11 cellular contexts compared by ENCODE assay signal in genomic region chr13:59356607-59357006, GRCh38.
DNase-seq lines count a peak whose midpoint lies in the region; ATAC-seq, FAIRE-seq and TF ChIP-seq lines count a peak whose summit lies in the region.
"Had no signal": no experiment of that assay in that cellular context is flagged by ENCODE, and none has a peak within 500 bp of the region (broad histone marks: within the 10 kb centered on the region; RNA-seq: fewer than 3 reads in every experiment).

No MANE protein-coding gene starts in this region.

- no peak for FAIRE-seq in K562 (lab: Jason Lieb, UNC)

- BruUV-seq in A673 (replicated peaks; lab: Mats Ljungman, UMichigan) (no TSS peak), K562 (replicated peaks; lab: Mats Ljungman, UMichigan) (no TSS peak)

- ATAC-seq in K562 = peak; percentile 35; the same call in 2 of the 3 replicates
- peak; percentile 50 to 62 for ATAC-seq in lower lobe of right lung
- ATAC-seq in GM21529 (IDR thresholded peaks at IDR 0.05; ENCODE audit: unreplicated experiment) = no peak

- POLR2A ChIA-PET in A673 (lab: Charles Lee; ENCODE audit: low non-redundant PET) = no interaction called here
- POLR2A ChIA-PET in K562 (lab: Yijun Ruan, JAX) = no interaction called here

- H3K79me2 ChIP-seq in K562 (ENCODE audit: control insufficient read depth, insufficient read depth, low read length) = no peaks in the 10 kb centered on the region

- no peak overlapping the region for H3K27ac ChIP-seq in A673 (ENCODE audit: low read depth, low read length, poor library complexity, severe bottlenecking)
- H3K27ac ChIP-seq in K562 (ENCODE audit: extremely low read depth, low read depth, low read length) = no peak overlapping the region
- H3K27ac ChIP-seq in lower lobe of right lung = peak overlapping the region; percentile 44

- TF ChIP-seq RAD21 in K562 (CRISPR knock-in tag; conservative IDR thresholded peaks at IDR 0.05 in 1 of 2, IDR thresholded peaks at IDR 0.05 in 1 of 2) = no peak

- H3K9me1 ChIP-seq in K562 (ENCODE audit: control insufficient read depth, insufficient read depth, low read length) = no peaks in the 10 kb centered on the region

- H4K20me1 ChIP-seq in K562 (replicated peaks; ENCODE audit: control insufficient read depth, insufficient read depth, low read length) = no peaks in the 10 kb centered on the region

- no peak for TF ChIP-seq EP300 in K562 (IDR thresholded peaks at IDR 0.05; ENCODE audit: low read length)

- CTCF ChIA-PET in A673 (lab: Charles Lee) (no interaction called here), K562 (lab: Yijun Ruan, JAX; ENCODE audit: low intra/inter-chr PET ratio) (no interaction called here)

- H3K4me3 ChIP-seq in A673 (ENCODE audit: low read depth, low read length, poor library complexity, severe bottlenecking) = no peak overlapping the region
- H3K4me3 ChIP-seq in K562 = no peak overlapping the region
- no peak overlapping the region for H3K4me3 ChIP-seq in lower lobe of right lung

- no peaks in the 10 kb centered on the region for H3K9me3 ChIP-seq in A673 (ENCODE audit: low read depth, low read length, poor library complexity, severe bottlenecking)
- H3K9me3 ChIP-seq in K562 (replicated peaks; ENCODE audit: control insufficient read depth, insufficient read depth, low read depth, low read length) = no peaks in the 10 kb centered on the region
- no peaks in the 10 kb centered on the region for H3K9me3 ChIP-seq in lower lobe of right lung

- H3K36me3 ChIP-seq in A673 (ENCODE audit: insufficient read depth, low read length, poor library complexity, severe bottlenecking) (no peaks in the 10 kb centered on the region), K562 (ENCODE audit: control insufficient read depth, insufficient read depth, low read length) (no peaks in the 10 kb centered on the region), lower lobe of right lung (no peaks in the 10 kb centered on the region)

- H3K9ac ChIP-seq in K562 (ENCODE audit: insufficient read depth in 1 of 2, low read depth in 2 of 2, low read length in 2 of 2) = no peak overlapping the region

- in situ Hi-C loops in K562 (cut with MboI) = no loop called here

- TF ChIP-seq CTCF in A673 (conservative IDR thresholded peaks at IDR 0.05; ENCODE audit: low read depth, low read length) = no peak
- no peak for TF ChIP-seq CTCF in K562 (IDR thresholded peaks at IDR 0.05 in 2 of 3, conservative IDR thresholded peaks at IDR 0.05 in 1 of 3; ENCODE audit: insufficient read depth in 2 of 3, low read depth in 1 of 3, low read length in 3 of 3)
- no peak for TF ChIP-seq CTCF in lower lobe of right lung (IDR thresholded peaks at IDR 0.05)

- H3K27me3 ChIP-seq in A673 (replicated peaks; ENCODE audit: insufficient read depth, low read depth, low read length, poor library complexity) (no peaks in the 10 kb centered on the region), K562 (ENCODE audit: control insufficient read depth in 2 of 2, insufficient read depth in 2 of 2, low read length in 2 of 2) (no peaks in the 10 kb centered on the region), lower lobe of right lung (ENCODE audit: low read depth) (no peaks in the 10 kb centered on the region)

- H3K4me1 ChIP-seq in A673 (ENCODE audit: insufficient read depth, low read length, poor library complexity, severe bottlenecking) (peaks cover 14% of the 10 kb centered on the region), K562 (replicated peaks in 1 of 2; ENCODE audit: control insufficient read depth in 2 of 2, insufficient read depth in 2 of 2, low read length in 2 of 2) (no peaks in the 10 kb centered on the region; a peak in 1 of 5 replicates), lower lobe of right lung (peaks cover 5% of the 10 kb centered on the region)

- H2AFZ ChIP-seq in K562 (ENCODE audit: low read depth, low read length) = no peak overlapping the region

- no peak for TF ChIP-seq POLR2A in K562 (conservative IDR thresholded peaks at IDR 0.05)

- no peak overlapping the region; the same call in 1 of the 2 replicates for H3K4me2 ChIP-seq in K562 (ENCODE audit: insufficient read depth, low read length)

- DNase-seq in A673 (ENCODE audit: low spot score) = peak; percentile 41
- peak; percentile 87 for DNase-seq in NCI-H1694 treated with DMSO at 0.1 percent for 48 hours (lab: John Stamatoyannopoulos, UW)
- peak in 1 of 4 experiments; percentile 18 for DNase-seq in K562 (ENCODE audit: extremely low read depth in 1 of 4, low spot score in 3 of 4)
- peak; percentile 48 for DNase-seq in lower lobe of right lung
- no peak for DNase-seq in SKM-1 (lab: John Stamatoyannopoulos, UW; ENCODE audit: unreplicated experiment)
- no peak for DNase-seq in activated CD4-positive, CD25-positive, alpha-beta regulatory T cell treated with anti-CD3 and anti-CD28 coated beads, Interleukin-2, amount 50 U/mL, for 72 hours
- DNase-seq in activated gamma-delta T cell (lab: John Stamatoyannopoulos, UW) = no peak
- DNase-seq: activated B cell treated with CpG ODN at 0.5 μM for 24 hours; NCI-H187 treated with DMSO at 0.1 percent for 48 hours; stimulated activated CD4-positive, alpha-beta T cell treated with anti-CD3 and anti-CD28 coated beads, Interleukin-1b, Interleukin-23, amount 100 ng/mL, for 48 hours had no signal

- WGBS in K562 (ENCODE audit: insufficient coverage, low coverage, missing lambda C conversion rate) = 4% methylated on average over 5 of the region's 8 CpGs

- intact Hi-C loops in A673 (cut with micrococcal nuclease; ENCODE audit: unreplicated experiment) = no loop called here
- intact Hi-C loops in K562 (cut with micrococcal nuclease) = no loop called here
- intact Hi-C loops in lower lobe of right lung (cut with DNase I) = no loop called here

TF ChIP-seq in K562, 482 proteins besides CTCF, POLR2A, EP300 and RAD21 (continues in another document):
- no peak for TF ChIP-seq SFPQ (IDR thresholded peaks at IDR 0.05; ENCODE audit: low read depth, low read length)
- TF ChIP-seq ELK1 (CRISPR knock-in tag; IDR thresholded peaks at IDR 0.05) = no peak
- no peak for TF ChIP-seq PKNOX1 (IDR thresholded peaks at IDR 0.05)
- no peak for TF ChIP-seq ZBTB49 (CRISPR knock-in tag; IDR thresholded peaks at IDR 0.05; ENCODE audit: borderline replicate concordance)
- no peak for TF ChIP-seq BACH1 (tag; IDR thresholded peaks at IDR 0.05)
- no peak for TF ChIP-seq MTA1 (IDR thresholded peaks at IDR 0.05; ENCODE audit: borderline replicate concordance)

Comparison
In these comparisons a context has a peak if more than half of its experiments do, and no peak if none do; other contexts are left out.
1. DNase-seq: peak in A673 (single experiment), NCI-H1694 treated with DMSO at 0.1 percent for 48 hours (single experiment) and lower lobe of right lung (single experiment); none in SKM-1 (single experiment), activated CD4-positive, CD25-positive, alpha-beta regulatory T cell treated with anti-CD3 and anti-CD28 coated beads, Interleukin-2, amount 50 U/mL, for 72 hours (single experiment) and activated gamma-delta T cell (single experiment).